ENCODE assay signal across 22 cellular contexts in genomic region chrX:33415454-33415853, GRCh38.
"Had no signal": no experiment of that assay in that cellular context is flagged by ENCODE, and none has a peak within 500 bp of the region (broad histone marks: within the 10 kb centered on the region; RNA-seq: fewer than 3 reads in every experiment).

No MANE protein-coding gene starts in this region.

- H3K27ac ChIP-seq: HL-60, KMS-11, RWPE1 had no signal

- H3K4me2 ChIP-seq: KMS-11, SK-N-SH had no signal

- H3K9me2 ChIP-seq: SK-N-SH had no signal

- H3K9me3 ChIP-seq: SK-N-SH had no signal

- H3K4me3 ChIP-seq: K562 had no signal

- H3K9ac ChIP-seq: KMS-11, SK-N-SH had no signal

- DNase-seq: Kasumi-1, MM.1S, NCI-H1092 treated with DMSO at 0.1 percent for 48 hours, NCI-H1436, NCI-H187, NCI-H2029, NCI-H2081 treated with DMSO at 0.1 percent for 48 hours, NCI-H2171, NCI-H226, NCI-H446, NCI-H510A, NCI-H524 treated with DMSO at 0.1 percent for 48 hours, NCI-H69, NCI-H774, PC-3, SHP77, SK-N-SH had no signal

- ATAC-seq: K562, Panc1, PC-3 had no signal
